Comparison of ENCODE assay signal across 22 cellular contexts in genomic region chr2:235863414-235863813, GRCh38.
DNase-seq lines count a peak whose midpoint lies in the region; ATAC-seq, FAIRE-seq and TF ChIP-seq lines count a peak whose summit lies in the region.
"Had no signal": no experiment of that assay in that cellular context is flagged by ENCODE, and none has a peak within 500 bp of the region (broad histone marks: within the 10 kb centered on the region; RNA-seq: fewer than 3 reads in every experiment).

No MANE protein-coding gene starts in this region.

- peaks cover 0 to 6% of the 10 kb centered on the region in 2 experiments for H4K20me1 ChIP-seq in H1 (replicated peaks in 1 of 2; ENCODE audit: control insufficient read depth in 1 of 2, insufficient read depth in 2 of 2, low read length in 2 of 2)

- no peaks in the 10 kb centered on the region for H3K9me3 Mint-ChIP-seq in WTC11
- no peaks in the 10 kb centered on the region for H3K9me3 Mint-ChIP-seq in stimulated activated effector memory CD8-positive, alpha-beta T cell treated with anti-CD3 and anti-CD28 coated beads, Interleukin-12 subunit alpha, Interleukin-12 subunit beta, amount 100 ng/mL, for 72 hours
- H3K9me3 Mint-ChIP-seq: GM23338 had no signal

- no peak overlapping the region for H2AFZ ChIP-seq in H1 (ENCODE audit: low read length)
- no peak overlapping the region for H2AFZ ChIP-seq in neuronal stem cell (ENCODE audit: low read length)
- H2AFZ ChIP-seq: GM23338 had no signal

- TF ChIP-seq CTCF in WTC11 (IDR thresholded peaks at IDR 0.05) (no peak), H1 (IDR thresholded peaks at IDR 0.05; ENCODE audit: control extremely low read depth in 1 of 3, insufficient read depth in 1 of 3, low read depth in 1 of 3, low read length in 3 of 3) (no peak), brain microvascular endothelial cell (IDR thresholded peaks at IDR 0.05; ENCODE audit: low read depth, low read length, missing control alignments) (no peak)

- 0 out of 2 replicates have a peak overlapping the region, but pooled peaks have one; percentile 18 for H2BK5ac ChIP-seq in H1 (ENCODE audit: low read depth, low read length)
- H2BK5ac ChIP-seq in neuronal stem cell (ENCODE audit: low read length): no peak overlapping the region

- ATAC-seq in WTC11 (no peak), HG02588 (IDR thresholded peaks at IDR 0.05; ENCODE audit: unreplicated experiment) (no peak)
- ATAC-seq in stimulated activated effector memory CD8-positive, alpha-beta T cell treated with anti-CD3 and anti-CD28 coated beads, Interleukin-12 subunit alpha, Interleukin-12 subunit beta, amount 100 ng/mL, for 72 hours: no peak
- ATAC-seq: A549, GM23338 had no signal

- no peak for TF ChIP-seq POLR2A in H1 (IDR thresholded peaks at IDR 0.05; ENCODE audit: control extremely low read depth in 1 of 2, low read depth in 2 of 2, low read length in 2 of 2)

- H2AK5ac ChIP-seq in H1 (ENCODE audit: low read depth, low read length): no peak overlapping the region
- H2AK5ac ChIP-seq in neuronal stem cell (ENCODE audit: low read depth, low read length): no peak overlapping the region

- 0 out of 2 replicates have a peak overlapping the region, but pooled peaks have one; percentile 4 for H3K27ac Mint-ChIP-seq in WTC11
- H3K27ac Mint-ChIP-seq in stimulated activated effector memory CD8-positive, alpha-beta T cell treated with anti-CD3 and anti-CD28 coated beads, Interleukin-12 subunit alpha, Interleukin-12 subunit beta, amount 100 ng/mL, for 72 hours: peak overlapping the region; percentile 0
- H3K27ac Mint-ChIP-seq: CD4-positive, alpha-beta memory T cell; GM23338 had no signal

- H3K23ac ChIP-seq in H1 (ENCODE audit: insufficient read length): no peak overlapping the region
- no peak overlapping the region for H3K23ac ChIP-seq in neuronal stem cell (ENCODE audit: low read depth, low read length, poor library complexity)

- H3K36me3 Mint-ChIP-seq in WTC11: peaks cover under 1% of the 10 kb centered on the region; the same call in 1 of the 2 replicates
- no peaks in the 10 kb centered on the region for H3K36me3 Mint-ChIP-seq in stimulated activated effector memory CD8-positive, alpha-beta T cell treated with anti-CD3 and anti-CD28 coated beads, Interleukin-12 subunit alpha, Interleukin-12 subunit beta, amount 100 ng/mL, for 72 hours
- H3K36me3 Mint-ChIP-seq: CD4-positive, alpha-beta memory T cell had no signal

- no peak overlapping the region for H2BK12ac ChIP-seq in H1 (ENCODE audit: low read depth, low read length)
- no peak overlapping the region for H2BK12ac ChIP-seq in neuronal stem cell (ENCODE audit: low read length)

- POLR2A ChIA-PET in WTC11 (lab: Charles Lee): no interaction called here
- POLR2A ChIA-PET in H1 (lab: Charles Lee; ENCODE audit: partially characterized antibody): no interaction called here

- FAIRE-seq in H1 (lab: Jason Lieb, UNC): no peak
- FAIRE-seq: A549, GM12891, GM18507 had no signal

- H4K8ac ChIP-seq in H1 (ENCODE audit: extremely low read depth, insufficient read depth, low read length) (peak overlapping the region; percentile 51), neuronal stem cell (ENCODE audit: low read depth, low read length) (no peak overlapping the region)

- H3K4me3 Mint-ChIP-seq in WTC11: no peak overlapping the region
- H3K4me3 Mint-ChIP-seq in stimulated activated effector memory CD8-positive, alpha-beta T cell treated with anti-CD3 and anti-CD28 coated beads, Interleukin-12 subunit alpha, Interleukin-12 subunit beta, amount 100 ng/mL, for 72 hours: no peak overlapping the region
- H3K4me3 Mint-ChIP-seq: CD4-positive, alpha-beta memory T cell; GM23338 had no signal

- H3K4me1 Mint-ChIP-seq in WTC11: peaks cover 57% of the 10 kb centered on the region
- peaks cover 12% of the 10 kb centered on the region for H3K4me1 Mint-ChIP-seq in stimulated activated effector memory CD8-positive, alpha-beta T cell treated with anti-CD3 and anti-CD28 coated beads, Interleukin-12 subunit alpha, Interleukin-12 subunit beta, amount 100 ng/mL, for 72 hours

- H3K4ac ChIP-seq in H1 (replicated peaks; ENCODE audit: insufficient read length, low read depth, low read length) (no peak overlapping the region), neuronal stem cell (ENCODE audit: low read length) (no peak overlapping the region)

- H3K36me3 ChIP-seq in H1 (ENCODE audit: control insufficient read depth in 2 of 4, insufficient read depth in 4 of 4, low read length in 3 of 4) (no peaks in the 10 kb centered on the region), neuronal stem cell (replicated peaks in 1 of 2; ENCODE audit: control insufficient read depth in 2 of 2, insufficient read depth in 2 of 2, low read length in 2 of 2) (peaks cover 0 to 17% of the 10 kb centered on the region in 2 donors), brain microvascular endothelial cell (replicated peaks) (no peaks in the 10 kb centered on the region)

- H4K5ac ChIP-seq in H1 (ENCODE audit: insufficient read length, low read depth, low read length): no peak overlapping the region

- in situ Hi-C loops in brain microvascular endothelial cell (cut with HindIII; ENCODE audit: low pct_ligation_motif_present, low sequenced_read_pairs): no loop called here

- H3K79me1 ChIP-seq in H1 (ENCODE audit: low read depth, low read length) (peaks cover 5% of the 10 kb centered on the region; the same call in 1 of the 2 replicates), neuronal stem cell (ENCODE audit: low read depth, low read length) (no peaks in the 10 kb centered on the region)

- H3K27me3 ChIP-seq in H1 (replicated peaks in 1 of 4; ENCODE audit: control insufficient read depth in 3 of 4, extremely low read depth in 1 of 4, insufficient read depth in 3 of 4, low read length in 3 of 4) (no peaks in the 10 kb centered on the region), neuronal stem cell (ENCODE audit: control insufficient read depth in 3 of 3, insufficient read depth in 3 of 3, low read depth in 1 of 3, low read length in 3 of 3) (no peaks in the 10 kb centered on the region), brain microvascular endothelial cell (replicated peaks) (no peaks in the 10 kb centered on the region)

- no peak for TF ChIP-seq EP300 in H1 (IDR thresholded peaks at IDR 0.05; ENCODE audit: borderline replicate concordance in 1 of 2, low read depth in 2 of 2, low read length in 2 of 2)

- no peak overlapping the region for H3K9ac ChIP-seq in H1 (replicated peaks in 1 of 4; ENCODE audit: extremely low read depth in 1 of 4, low read depth in 3 of 4, low read length in 3 of 4)
- H3K9ac ChIP-seq in neuronal stem cell (ENCODE audit: low read depth, low read length, poor library complexity): peak overlapping the region; percentile 8

- H3K56ac ChIP-seq in H1 (replicated peaks; ENCODE audit: insufficient read length, low read depth, low read length): no peak overlapping the region

- no peak for TF ChIP-seq RAD21 in H1 (IDR thresholded peaks at IDR 0.05 in 1 of 2, conservative IDR thresholded peaks at IDR 0.05 in 1 of 2; ENCODE audit: low read depth in 2 of 2, low read length in 2 of 2)

- H4K91ac ChIP-seq in H1 (replicated peaks; ENCODE audit: insufficient read length, low read length) (no peak overlapping the region), neuronal stem cell (ENCODE audit: low read depth, low read length, poor library complexity) (no peak overlapping the region)

- no peak overlapping the region for H3K4me3 ChIP-seq in H1 (ENCODE audit: extremely low read depth in 1 of 4, insufficient read depth in 2 of 4, low read depth in 3 of 4, low read length in 4 of 4)
- H3K4me3 ChIP-seq in neuronal stem cell (ENCODE audit: low read length in 2 of 2): no peak overlapping the region
- H3K4me3 ChIP-seq in brain microvascular endothelial cell (ENCODE audit: low read depth, low read length): no peak overlapping the region
- H3K4me3 ChIP-seq: A549, GM23338 had no signal

- no peak overlapping the region for H3K27ac ChIP-seq in H1 (ENCODE audit: low read depth, low read length)
- no peak overlapping the region for H3K27ac ChIP-seq in neuronal stem cell (replicated peaks; ENCODE audit: low read length)
- no peak overlapping the region for H3K27ac ChIP-seq in brain microvascular endothelial cell
- H3K27ac ChIP-seq: A549 had no signal

- H3K18ac ChIP-seq in H1 (ENCODE audit: extremely low read depth, low read length): no peak overlapping the region
- no peak overlapping the region for H3K18ac ChIP-seq in neuronal stem cell (ENCODE audit: low read length)

- WGBS in H1 (ENCODE audit: extremely low coverage in 1 of 2, insufficient coverage in 1 of 2, insufficient read length in 1 of 2, insufficient replicate concordance in 2 of 2, low coverage in 1 of 2, low lambda C conversion rate in 2 of 2, missing lambda C conversion rate in 1 of 2), 2 experiments: 94% methylated on average over 11 of the region's 11 CpGs; no CpG with 5 or more reads in 1 of the 2 experiments
- no CpG with 5 or more reads among the region's 11 CpGs for WGBS in neuronal stem cell (ENCODE audit: extremely low coverage in 2 of 2, insufficient read length in 2 of 2, insufficient replicate concordance in 1 of 2), 2 donors

- CTCF ChIA-PET in WTC11 (lab: Charles Lee) (no interaction called here), H1 (lab: Charles Lee; ENCODE audit: partially characterized antibody) (no interaction called here)

- H2BK15ac ChIP-seq in H1 (ENCODE audit: low read length): no peak overlapping the region
- no peak overlapping the region for H2BK15ac ChIP-seq in neuronal stem cell (ENCODE audit: low read length)

- peaks cover 0 to 26% (median 7%) of the 10 kb centered on the region in 4 experiments; a peak in 6 of 7 replicates for H3K4me1 ChIP-seq in H1 (replicated peaks in 1 of 4; ENCODE audit: control insufficient read depth in 3 of 4, insufficient read depth in 4 of 4, low read length in 3 of 4)
- H3K4me1 ChIP-seq in neuronal stem cell (ENCODE audit: control insufficient read depth in 2 of 2, insufficient read depth in 1 of 2, low read depth in 1 of 2, low read length in 2 of 2): peaks cover 6 to 13% of the 10 kb centered on the region in 2 donors
- H3K4me1 ChIP-seq: A549 had no signal

- H3K4me2 ChIP-seq in H1 (ENCODE audit: insufficient read depth in 1 of 2, low read depth in 2 of 2, low read length in 2 of 2) (no peak overlapping the region), neuronal stem cell (ENCODE audit: insufficient read depth, low read length, poor library complexity, severe bottlenecking) (no peak overlapping the region)
- H3K4me2 ChIP-seq: A549, GM23338 had no signal

- no peaks in the 10 kb centered on the region for H3K79me2 ChIP-seq in H1 (ENCODE audit: control insufficient read depth in 1 of 2, insufficient read depth in 2 of 2, low read length in 2 of 2)

- no peaks in the 10 kb centered on the region for H3K27me3 Mint-ChIP-seq in WTC11 (ENCODE audit: low read depth)

- no peak overlapping the region for H2BK20ac ChIP-seq in H1 (ENCODE audit: low read length)

- H3K23me2 ChIP-seq in H1 (ENCODE audit: low read depth, low read length): no peaks in the 10 kb centered on the region

- H2BK120ac ChIP-seq in H1 (replicated peaks; ENCODE audit: low read depth, low read length) (no peak overlapping the region), neuronal stem cell (ENCODE audit: low read depth, low read length) (no peak overlapping the region)

- no peaks in the 10 kb centered on the region for H3K9me3 ChIP-seq in H1 (ENCODE audit: insufficient read depth in 2 of 2, low read depth in 1 of 2, low read length in 1 of 2)
- peaks cover 0 to 3% of the 10 kb centered on the region in 2 donors for H3K9me3 ChIP-seq in neuronal stem cell (replicated peaks in 1 of 2; ENCODE audit: control insufficient read depth in 2 of 2, insufficient read depth in 1 of 2, low read depth in 1 of 2, low read length in 2 of 2)
- H3K9me3 ChIP-seq: A549 had no signal

- no peak overlapping the region for H3K14ac ChIP-seq in H1 (ENCODE audit: insufficient read length)
- H3K14ac ChIP-seq in neuronal stem cell (ENCODE audit: low read length): peak overlapping the region; percentile 83

- DNase-seq in WTC11 (ENCODE audit: low spot score) (peak; percentile 11), H1 (ENCODE audit: low read depth in 1 of 2, low spot score in 2 of 2) (no peak), neuronal stem cell (ENCODE audit: low spot score) (no peak), AG08396 (ENCODE audit: low spot score) (no peak), brain microvascular endothelial cell (no peak)
- no peak for DNase-seq in stimulated activated effector memory CD8-positive, alpha-beta T cell treated with anti-CD3 and anti-CD28 coated beads, Interleukin-12 subunit alpha, Interleukin-12 subunit beta, amount 100 ng/mL, for 72 hours (ENCODE audit: low spot score in 2 of 2)
- DNase-seq: 8988T; ACHN; C1 segment of cervical spinal cord; Calu3; CD4-positive, alpha-beta memory T cell; COR-L47; DMS53; DMS79 treated with DMSO at 0.1 percent for 48 hours; GF-D8; H7; HCEC 1CT had no signal

Comparison
In these comparisons a context has a peak if more than half of its experiments do, and no peak if none do; other contexts are left out.
1. Of the 9 proteins assayed by ChIP-seq in both WTC11 and H1: peak only in WTC11: none; only in H1: none; in both: MAX; in neither: 8.